Comparison of ENCODE assay signal across 17 cellular contexts in genomic region chr19:20397292-20397691, GRCh38.
A peak's percentile ranks its signal among the peaks of the same experiment; 100 is the strongest.
DNase-seq lines count a peak whose midpoint lies in the region; ATAC-seq, FAIRE-seq and TF ChIP-seq lines count a peak whose summit lies in the region.
"Had no signal": no experiment of that assay in that cellular context is flagged by ENCODE, and none has a peak within 500 bp of the region (broad histone marks: within the 10 kb centered on the region; RNA-seq: fewer than 3 reads in every experiment).

No MANE protein-coding gene starts in this region.

- H4K91ac ChIP-seq in mesenchymal stem cell (ENCODE audit: low read length): no peak overlapping the region

- SMC1A ChIA-PET in GM12878 (lab: Charles Lee; ENCODE audit: uncharacterized antibody, unreplicated experiment): no interaction called here

- no peak overlapping the region for H4K8ac ChIP-seq in mesenchymal stem cell (ENCODE audit: low read length)

- H3K9ac ChIP-seq in HCT116 (ENCODE audit: low read length): no peak overlapping the region
- no peak overlapping the region for H3K9ac ChIP-seq in GM12878 (ENCODE audit: control insufficient read depth, insufficient read depth, low read length)
- no peak overlapping the region for H3K9ac ChIP-seq in mesenchymal stem cell (ENCODE audit: low read length)

- no peak overlapping the region for H2BK15ac ChIP-seq in mesenchymal stem cell (ENCODE audit: low read depth, poor library complexity, severe bottlenecking)

- ATAC-seq in HCT116 (no peak), GM12878 (no peak)

- H2BK12ac ChIP-seq in mesenchymal stem cell (ENCODE audit: low read length in 2 of 2): no peak overlapping the region

- TF ChIP-seq RAD21 in HCT116 (IDR thresholded peaks at IDR 0.05; ENCODE audit: low read depth): no peak
- TF ChIP-seq RAD21 in GM12878 (IDR thresholded peaks at IDR 0.05; ENCODE audit: insufficient read depth, low read depth, low read length): no peak

- H3K27ac ChIP-seq in HCT116 (ENCODE audit: low read depth, low read length) (no peak overlapping the region), GM12878 (ENCODE audit: control insufficient read depth, insufficient read depth) (no peak overlapping the region), mesenchymal stem cell (ENCODE audit: low read length, poor library complexity, severe bottlenecking) (no peak overlapping the region), spleen (no peak overlapping the region), A673 (ENCODE audit: low read depth, low read length, poor library complexity, severe bottlenecking) (no peak overlapping the region)

- H2AFZ ChIP-seq in HCT116 (ENCODE audit: low read depth, low read length, poor library complexity, severe bottlenecking) (no peak overlapping the region), GM12878 (ENCODE audit: control insufficient read depth, low read depth, low read length) (no peak overlapping the region), mesenchymal stem cell (ENCODE audit: low read depth, low read length) (no peak overlapping the region)

- H3K14ac ChIP-seq in mesenchymal stem cell (ENCODE audit: low read length in 2 of 2): no peak overlapping the region

- H3K4me1 ChIP-seq in HCT116 (ENCODE audit: control insufficient read depth in 1 of 2, insufficient read depth in 2 of 2, low read length in 2 of 2) (no peaks in the 10 kb centered on the region), GM12878 (ENCODE audit: control insufficient read depth, insufficient read depth, low read length) (no peaks in the 10 kb centered on the region), mesenchymal stem cell (ENCODE audit: control insufficient read depth, insufficient read depth, low read depth, low read length) (no peaks in the 10 kb centered on the region), spleen (no peaks in the 10 kb centered on the region), A673 (ENCODE audit: insufficient read depth, low read length, poor library complexity, severe bottlenecking) (no peaks in the 10 kb centered on the region)

- H4K20me1 ChIP-seq in HCT116 (ENCODE audit: insufficient read depth) (no peaks in the 10 kb centered on the region), GM12878 (ENCODE audit: control insufficient read depth, insufficient read depth) (no peaks in the 10 kb centered on the region)

- no peak for TF ChIP-seq EP300 in GM12878 (IDR thresholded peaks at IDR 0.05; ENCODE audit: borderline replicate concordance in 1 of 2, control insufficient read depth in 1 of 2, low read depth in 2 of 2, low read length in 2 of 2)

- no TSS peak for BruUV-seq in HCT116 (replicated peaks; lab: Mats Ljungman, UMichigan)
- BruUV-seq in GM12878 (replicated peaks; lab: Mats Ljungman, UMichigan): no TSS peak
- BruUV-seq in A673 (replicated peaks; lab: Mats Ljungman, UMichigan): no TSS peak

- no peak overlapping the region for H3K18ac ChIP-seq in mesenchymal stem cell (ENCODE audit: low read depth in 1 of 2, low read length in 2 of 2)

- RAD21 ChIA-PET in HCT116 (lab: Charles Lee; ENCODE audit: low non-redundant PET in 1 of 2, low total read pairs in 2 of 2, uncharacterized antibody in 2 of 2, unreplicated experiment in 2 of 2) (no interaction called here), GM12878 (lab: Charles Lee; ENCODE audit: unreplicated experiment) (no interaction called here)

- no peaks in the 10 kb centered on the region for H3K79me1 ChIP-seq in mesenchymal stem cell (replicated peaks; ENCODE audit: low read length, poor library complexity, severe bottlenecking)

- CTCF ChIA-PET in HCT116 (lab: Charles Lee): no interaction called here
- CTCF ChIA-PET in GM12878 (lab: Yijun Ruan, JAX): no interaction called here
- CTCF ChIA-PET in A673 (lab: Charles Lee): no interaction called here

- no peak overlapping the region for H2BK5ac ChIP-seq in mesenchymal stem cell (ENCODE audit: low read depth, low read length, poor library complexity, severe bottlenecking)

- no peak overlapping the region for H3K23ac ChIP-seq in mesenchymal stem cell (ENCODE audit: low read length in 2 of 2)

- peaks cover 7 to 10% of the 10 kb centered on the region in 2 experiments; a peak in 2 of 4 replicates for H3K9me3 ChIP-seq in HCT116 (ENCODE audit: control insufficient read depth in 1 of 2, insufficient read depth in 1 of 2, low read depth in 1 of 2, low read length in 2 of 2)
- H3K9me3 ChIP-seq in GM12878 (replicated peaks; ENCODE audit: control insufficient read depth, insufficient read depth, low read length): no peaks in the 10 kb centered on the region; the same call in 1 of the 3 replicates
- H3K9me3 ChIP-seq in mesenchymal stem cell (ENCODE audit: control insufficient read depth, low read length): peaks cover 88% of the 10 kb centered on the region
- H3K9me3 ChIP-seq in spleen: peaks cover 45 to 100% (median 100%) of the 10 kb centered on the region in 8 donors
- H3K9me3 ChIP-seq in A673 (ENCODE audit: low read depth, low read length, poor library complexity, severe bottlenecking): peaks cover 30% of the 10 kb centered on the region

- H3K4me3 ChIP-seq in HCT116 (replicated peaks in 1 of 2; ENCODE audit: low read depth in 1 of 2, low read length in 2 of 2) (no peak overlapping the region), GM12878 (no peak overlapping the region), mesenchymal stem cell (ENCODE audit: insufficient read depth in 1 of 2, low read depth in 1 of 2, low read length in 2 of 2) (no peak overlapping the region), spleen (no peak overlapping the region), A673 (ENCODE audit: low read depth, low read length, poor library complexity, severe bottlenecking) (no peak overlapping the region)

- intact Hi-C loops in HCT116 (cut with micrococcal nuclease): no loop called here
- intact Hi-C loops in GM12878 (cut with micrococcal nuclease; ENCODE audit: unreplicated experiment): no loop called here
- intact Hi-C loops in spleen (cut with DNase I; ENCODE audit: low total_unique reads): no loop called here
- intact Hi-C loops in A673 (cut with micrococcal nuclease; ENCODE audit: unreplicated experiment): no loop called here

- DNase-seq in HCT116 (ENCODE audit: low read depth, low spot score) (no peak), GM12878 (ENCODE audit: low read depth, low spot score) (no peak), mesenchymal stem cell (peak; percentile 6), NCI-H748 (lab: John Stamatoyannopoulos, UW; ENCODE audit: unreplicated experiment) (no peak), spleen (no peak), A673 (ENCODE audit: low spot score) (no peak), Kasumi-1 (lab: John Stamatoyannopoulos, UW) (no peak)
- DNase-seq: AML-193; C1 segment of cervical spinal cord; CD4-positive, alpha-beta T cell; DMS153; DMS79 treated with DMSO at 0.1 percent for 48 hours; GDM1; HCEC 1CT; KBM-7 had no signal

- H3K4ac ChIP-seq in mesenchymal stem cell (ENCODE audit: low read depth in 1 of 2, low read length in 2 of 2): no peak overlapping the region

- no peaks in the 10 kb centered on the region for H3K36me3 ChIP-seq in HCT116 (ENCODE audit: control insufficient read depth in 1 of 2, insufficient read depth in 2 of 2, low read length in 2 of 2)
- H3K36me3 ChIP-seq in GM12878 (ENCODE audit: control insufficient read depth in 2 of 2, insufficient read depth in 2 of 2, low read length in 1 of 2): no peaks in the 10 kb centered on the region
- H3K36me3 ChIP-seq in mesenchymal stem cell (ENCODE audit: control insufficient read depth in 1 of 2, insufficient read depth in 2 of 2, low read depth in 1 of 2, low read length in 2 of 2): peaks cover 0 to 3% of the 10 kb centered on the region in 2 experiments
- H3K36me3 ChIP-seq in spleen: peaks cover 0 to 39% (median 15%) of the 10 kb centered on the region in 6 donors
- no peaks in the 10 kb centered on the region for H3K36me3 ChIP-seq in A673 (ENCODE audit: insufficient read depth, low read length, poor library complexity, severe bottlenecking)

- no peaks in the 10 kb centered on the region for H3K27me3 ChIP-seq in HCT116 (ENCODE audit: insufficient read depth, low read length)
- H3K27me3 ChIP-seq in GM12878 (replicated peaks in 1 of 2; ENCODE audit: control insufficient read depth in 2 of 2, insufficient read depth in 2 of 2, low read length in 1 of 2): no peaks in the 10 kb centered on the region
- H3K27me3 ChIP-seq in mesenchymal stem cell (ENCODE audit: control insufficient read depth in 1 of 2, insufficient read depth in 1 of 2, low read length in 2 of 2): no peaks in the 10 kb centered on the region
- H3K27me3 ChIP-seq in spleen (replicated peaks in 1 of 7): no peaks in the 10 kb centered on the region
- no peaks in the 10 kb centered on the region for H3K27me3 ChIP-seq in A673 (replicated peaks; ENCODE audit: insufficient read depth, low read depth, low read length, poor library complexity)

- H3K4me2 ChIP-seq in HCT116 (ENCODE audit: low read length): no peak overlapping the region
- H3K4me2 ChIP-seq in GM12878 (ENCODE audit: control insufficient read depth, insufficient read depth): no peak overlapping the region
- no peak overlapping the region for H3K4me2 ChIP-seq in mesenchymal stem cell (ENCODE audit: low read length, poor library complexity, severe bottlenecking)

- POLR2A ChIA-PET in HCT116 (lab: Charles Lee): no interaction called here
- POLR2A ChIA-PET in GM12878 (lab: Charles Lee): no interaction called here
- POLR2A ChIA-PET in A673 (lab: Charles Lee; ENCODE audit: low non-redundant PET): no interaction called here

- TF ChIP-seq POLR2A in HCT116 (IDR thresholded peaks at IDR 0.05; ENCODE audit: borderline replicate concordance, extremely low read depth, insufficient read depth, insufficient read length) (no peak), GM12878 (IDR thresholded peaks at IDR 0.05; ENCODE audit: low read depth, low read length) (no peak), spleen (IDR thresholded peaks at IDR 0.05) (no peak)

- H3K79me2 ChIP-seq in HCT116 (ENCODE audit: insufficient read depth, low read length) (no peaks in the 10 kb centered on the region), GM12878 (ENCODE audit: control insufficient read depth, insufficient read depth, low read length) (no peaks in the 10 kb centered on the region)

- FAIRE-seq in GM12878 (lab: Jason Lieb, UNC): no peak
- FAIRE-seq: D721Med, GM19239 had no signal

- in situ Hi-C loops in GM12878 (cut with MboI): no loop called here

- no peak overlapping the region for H2BK120ac ChIP-seq in mesenchymal stem cell (ENCODE audit: low read depth, low read length)

- H3K9me2 ChIP-seq in HCT116 (ENCODE audit: insufficient read depth): no peaks in the 10 kb centered on the region

- TF ChIP-seq CTCF in HCT116 (IDR thresholded peaks at IDR 0.05 in 2 of 3, conservative IDR thresholded peaks at IDR 0.05 in 1 of 3; ENCODE audit: borderline replicate concordance in 1 of 3, insufficient read depth in 1 of 3, low read depth in 2 of 3, low read length in 2 of 3) (no peak), GM12878 (IDR thresholded peaks at IDR 0.05 in 2 of 3, conservative IDR thresholded peaks at IDR 0.05 in 1 of 3; ENCODE audit: control insufficient read depth in 2 of 3, extremely low read depth in 1 of 3, insufficient read depth in 1 of 3, low read depth in 3 of 3, low read length in 3 of 3) (no peak), spleen (IDR thresholded peaks at IDR 0.05 in 8 of 11, conservative IDR thresholded peaks at IDR 0.05 in 3 of 11) (no peak), A673 (conservative IDR thresholded peaks at IDR 0.05; ENCODE audit: low read depth, low read length) (no peak)

- H2AK5ac ChIP-seq in mesenchymal stem cell (ENCODE audit: low read length, severe bottlenecking): no peak overlapping the region

TF ChIP-seq in GM12878, 131 proteins besides CTCF, POLR2A, EP300 and RAD21 (continues in another document):
- TF ChIP-seq ZNF274 (IDR thresholded peaks at IDR 0.05; ENCODE audit: insufficient read depth, insufficient read length): peak; percentile 45

Comparison
In these comparisons a context has a peak if more than half of its experiments do, and no peak if none do; other contexts are left out.
1. Of the 18 proteins assayed by ChIP-seq in both GM12878 and HCT116: peak only in GM12878: none; only in HCT116: none; in both: ZNF274; in neither: 17.